In genomic region chr4:39181905-39182638, GRCh38 we compare ENCODE assay signal across 8 cellular contexts. TPM values are rescaled to one million over a fixed set of nuclear protein-coding genes. Genes with fewer than 3 reads are reported as not detected.
DNase-seq lines count a peak whose midpoint lies in the region; ATAC-seq and TF ChIP-seq lines count a peak whose summit lies in the region.

WDR19 (plus strand) TSS chr4:39182529; CDS start chr4:39182558, 29 bp downstream.

- POLR2A ChIA-PET in GM10248 (lab: Yijun Ruan, JAX), result no interaction called here
- POLR2A ChIA-PET in SK-N-SH (lab: Yijun Ruan, JAX), result interaction anchor here (0.6 kb wide), 1 partner anchor 185 kb away, joined by 3 read pairs; no protein-coding TSS in a partner anchor

- H3K27me3 ChIP-seq in SK-N-SH (ENCODE audit: insufficient read depth), result no peaks in the 10 kb centered on the region
- no peaks in the 10 kb centered on the region for H3K27me3 ChIP-seq in thoracic aorta (replicated peaks; ENCODE audit: insufficient read depth)

- H3K4me3 ChIP-seq in SK-N-SH (ENCODE audit: low read depth in 2 of 2, low read length in 1 of 2) (peak within 1 kb of the TSS; percentile 78 to 81), thoracic aorta (peak within 1 kb of the TSS; percentile 99)

- H3K4me2 ChIP-seq in SK-N-SH, result peak within 1 kb of the TSS; percentile 78

- under 1% methylated on average over 38 of the region's 48 CpGs for WGBS in SK-N-SH (ENCODE audit: low lambda C conversion rate)

- no peak for TF ChIP-seq EP300 in SK-N-SH (IDR thresholded peaks at IDR 0.05; ENCODE audit: borderline replicate concordance in 1 of 2, low read depth in 1 of 2, low read length in 1 of 2)

- TF ChIP-seq RAD21 in SK-N-SH (IDR thresholded peaks at IDR 0.05; ENCODE audit: low read length), result peak; percentile 58

- CTCF ChIA-PET in GM10248 (lab: Yijun Ruan, JAX) (interaction anchor here (0.6 to 3.9 kb wide), 12 partner anchors 10 to 326 kb away, joined by 3 to 14 read pairs (median 5); no protein-coding TSS in a partner anchor), SK-N-SH (lab: Yijun Ruan, JAX) (interaction anchor here (0.7 to 1.8 kb wide), 14 partner anchors 18 to 377 kb away, joined by 3 to 8 read pairs (median 3); partner anchors contain the start of gene KLHL5)

- H2AFZ ChIP-seq in SK-N-SH (ENCODE audit: low read depth), result peak within 1 kb of the TSS; percentile 98

- no peaks in the 10 kb centered on the region for H3K9me3 Mint-ChIP-seq in activated naive CD4-positive, alpha-beta T cell treated with anti-CD3 and anti-CD28 coated beads, Interleukin-2, amount 50 U/mL, for 72 hours

- H3K4me1 ChIP-seq in SK-N-SH (ENCODE audit: control insufficient read depth in 1 of 2, insufficient read depth in 2 of 2, low read depth in 1 of 2, low read length in 1 of 2), result peaks cover 0 to 4% of the 10 kb centered on the region in 2 experiments; a peak in 3 of 4 replicates
- H3K4me1 ChIP-seq in thoracic aorta (ENCODE audit: control insufficient read depth in 1 of 2, low read depth in 2 of 2), result peaks cover 7 to 16% of the 10 kb centered on the region in 2 donors

- no peak within 1 kb of the TSS for H3K27ac Mint-ChIP-seq in activated naive CD4-positive, alpha-beta T cell treated with anti-CD3 and anti-CD28 coated beads, Interleukin-2, amount 50 U/mL, for 72 hours

- H3K9me2 ChIP-seq in SK-N-SH, result no peaks in the 10 kb centered on the region

- H3F3A ChIP-seq in SK-N-SH (replicated peaks; ENCODE audit: insufficient read depth), result peaks cover 5% of the 10 kb centered on the region

- H3K79me2 ChIP-seq in SK-N-SH (ENCODE audit: insufficient read depth), result peaks cover 6% of the 10 kb centered on the region; the same call in 1 of the 2 replicates

- peak; percentile 52 for TF ChIP-seq CTCF in GM10248 (IDR thresholded peaks at IDR 0.05; ENCODE audit: control extremely low read depth, extremely low read depth, low read depth, missing control alignments)
- peak; percentile 59 for TF ChIP-seq CTCF in SK-N-SH (IDR thresholded peaks at IDR 0.05)
- TF ChIP-seq CTCF in omental fat pad (IDR thresholded peaks at IDR 0.05), result peak in 1 of 3 donors; percentile 3
- peak; percentile 46 for TF ChIP-seq CTCF in thoracic aorta (IDR thresholded peaks at IDR 0.05)

- H3K9ac ChIP-seq in SK-N-SH, result peak within 1 kb of the TSS; percentile 70

- H3K36me3 ChIP-seq in SK-N-SH (replicated peaks in 1 of 2; ENCODE audit: control insufficient read depth in 1 of 2, insufficient read depth in 2 of 2, low read length in 1 of 2) (peaks cover 4 to 13% of the 10 kb centered on the region in 2 experiments), thoracic aorta (peaks cover 6% of the 10 kb centered on the region)

- no peaks in the 10 kb centered on the region for H3K36me3 Mint-ChIP-seq in activated naive CD4-positive, alpha-beta T cell treated with anti-CD3 and anti-CD28 coated beads, Interleukin-2, amount 50 U/mL, for 72 hours

- ATAC-seq in HG02571 (IDR thresholded peaks at IDR 0.05; ENCODE audit: unreplicated experiment), result peak; percentile 99
- peak; percentile 99 for ATAC-seq in activated naive CD4-positive, alpha-beta T cell treated with anti-CD3 and anti-CD28 coated beads, Interleukin-2, amount 50 U/mL, for 72 hours
- peak; percentile 100 for ATAC-seq in omental fat pad (ENCODE audit: low FRiP score)
- ATAC-seq in thoracic aorta (ENCODE audit: insufficient number of reproducible peaks, low FRiP score, low read depth), result peak; percentile 100

- no peaks in the 10 kb centered on the region for H3K9me3 ChIP-seq in SK-N-SH
- no peaks in the 10 kb centered on the region for H3K9me3 ChIP-seq in thoracic aorta

- peak within 1 kb of the TSS; percentile 54 to 85; a peak in 3 of 4 replicates for H3K27ac ChIP-seq in SK-N-SH (ENCODE audit: low read depth in 2 of 2, low read length in 1 of 2)
- H3K27ac ChIP-seq in thoracic aorta, result peak within 1 kb of the TSS; percentile 49 to 56

- H4K20me1 ChIP-seq in SK-N-SH (ENCODE audit: insufficient read depth), result no peaks in the 10 kb centered on the region

- DNase-seq in GM10248 (ENCODE audit: extremely low spot score), result peak; percentile 97
- DNase-seq in NCI-H1048 (lab: John Stamatoyannopoulos, UW), result peak; percentile 99
- DNase-seq in SK-N-SH, result peak; percentile 95
- DNase-seq in activated naive CD4-positive, alpha-beta T cell treated with anti-CD3 and anti-CD28 coated beads, Interleukin-2, amount 50 U/mL, for 72 hours (ENCODE audit: low spot score in 2 of 2), result peak; percentile 97 to 99
- peak; percentile 99 for DNase-seq in glomerular visceral epithelial cell (ENCODE audit: extremely low spot score)
- DNase-seq in omental fat pad (ENCODE audit: low spot score), result peak; percentile 88
- peak; percentile 96 for DNase-seq in thoracic aorta (ENCODE audit: low spot score)

TF ChIP-seq in SK-N-SH, 30 proteins besides CTCF, POLR2A, EP300 and RAD21 (continues in another document):
- TF ChIP-seq YY1 (IDR thresholded peaks at IDR 0.05; ENCODE audit: low read depth) (no peak), TAF1 (IDR thresholded peaks at IDR 0.05; ENCODE audit: borderline replicate concordance, low read depth, low read length) (peak; percentile 82), ZBTB33 (IDR thresholded peaks at IDR 0.05; ENCODE audit: borderline replicate concordance, low read depth) (peak; percentile 83; the same call in 1 of the 2 replicates), USF1 (IDR thresholded peaks at IDR 0.05; ENCODE audit: borderline replicate concordance, low read depth) (peak; percentile 89), NRF1 (IDR thresholded peaks at IDR 0.05; ENCODE audit: low read depth, low read length) (peak; percentile 82), MAX (IDR thresholded peaks at IDR 0.05; ENCODE audit: low read depth) (peak; percentile 77; the same call in 1 of the 2 replicates), FOSL2 (IDR thresholded peaks at IDR 0.05; ENCODE audit: borderline replicate concordance, low read depth) (no peak; the same call in 1 of the 2 replicates), RFX5 (IDR thresholded peaks at IDR 0.05; ENCODE audit: low read length) (peak; percentile 57), MXI1 (IDR thresholded peaks at IDR 0.05; ENCODE audit: low read depth, low read length) (peak; percentile 94), ELF1 (IDR thresholded peaks at IDR 0.05) (peak; percentile 67), SIN3A (IDR thresholded peaks at IDR 0.05; ENCODE audit: borderline replicate concordance, low read depth, low read length) (no peak; the same call in 1 of the 2 replicates), TCF12 (IDR thresholded peaks at IDR 0.05) (no peak), IRF3 (IDR thresholded peaks at IDR 0.05; ENCODE audit: low read depth, low read length) (0 out of 2 replicates have a peak, but pooled peaks have one; percentile 4)
- TF ChIP-seq, protein P1, sequence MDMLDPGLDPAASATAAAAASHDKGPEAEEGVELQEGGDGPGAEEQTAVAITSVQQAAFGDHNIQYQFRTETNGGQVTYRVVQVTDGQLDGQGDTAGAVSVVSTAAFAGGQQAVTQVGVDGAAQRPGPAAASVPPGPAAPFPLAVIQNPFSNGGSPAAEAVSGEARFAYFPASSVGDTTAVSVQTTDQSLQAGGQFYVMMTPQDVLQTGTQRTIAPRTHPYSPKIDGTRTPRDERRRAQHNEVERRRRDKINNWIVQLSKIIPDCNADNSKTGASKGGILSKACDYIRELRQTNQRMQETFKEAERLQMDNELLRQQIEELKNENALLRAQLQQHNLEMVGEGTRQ (IDR thresholded peaks at IDR 0.05; ENCODE audit: borderline replicate concordance, low read depth, low read length), result peak; percentile 43; the same call in 1 of the 2 replicates

RNA-seq across cellular contexts. Expression of gene WDR19, which starts in this region (rescaled TPM):
- 23.3 and 35.3 TPM in 2 replicates for polyA plus RNA-seq in SK-N-SH (2012; rRNA removed)
- polyA plus RNA-seq in SK-N-SH (2012; cell fraction: cytosol; rRNA removed), result 14.8 and 17.9 TPM in 2 replicates
- 72.8 and 107 TPM in 2 replicates for polyA plus RNA-seq in SK-N-SH (2012; cell fraction: nucleus; rRNA removed)
- total RNA-seq in activated naive CD4-positive, alpha-beta T cell treated with anti-CD3 and anti-CD28 coated beads, Interleukin-2, amount 50 U/mL, for 72 hours, result 10 to 100 TPM; 10.6 to 15.3 TPM
- 10 to 100 TPM; 33.7 to 45.1 (median 44.2) TPM for total RNA-seq in omental fat pad
- 10 to 100 TPM; 46.6 to 66.0 TPM for total RNA-seq in thoracic aorta

Comparison
In these comparisons a context has a peak if more than half of its experiments do, and no peak if none do; other contexts are left out.
1. Peak in every context shown above with its lines: DNase-seq, ATAC-seq, H3K4me3 ChIP-seq and H3K27ac ChIP-seq.